11 cellular contexts compared by ENCODE assay signal in the genomic region with DNA sequence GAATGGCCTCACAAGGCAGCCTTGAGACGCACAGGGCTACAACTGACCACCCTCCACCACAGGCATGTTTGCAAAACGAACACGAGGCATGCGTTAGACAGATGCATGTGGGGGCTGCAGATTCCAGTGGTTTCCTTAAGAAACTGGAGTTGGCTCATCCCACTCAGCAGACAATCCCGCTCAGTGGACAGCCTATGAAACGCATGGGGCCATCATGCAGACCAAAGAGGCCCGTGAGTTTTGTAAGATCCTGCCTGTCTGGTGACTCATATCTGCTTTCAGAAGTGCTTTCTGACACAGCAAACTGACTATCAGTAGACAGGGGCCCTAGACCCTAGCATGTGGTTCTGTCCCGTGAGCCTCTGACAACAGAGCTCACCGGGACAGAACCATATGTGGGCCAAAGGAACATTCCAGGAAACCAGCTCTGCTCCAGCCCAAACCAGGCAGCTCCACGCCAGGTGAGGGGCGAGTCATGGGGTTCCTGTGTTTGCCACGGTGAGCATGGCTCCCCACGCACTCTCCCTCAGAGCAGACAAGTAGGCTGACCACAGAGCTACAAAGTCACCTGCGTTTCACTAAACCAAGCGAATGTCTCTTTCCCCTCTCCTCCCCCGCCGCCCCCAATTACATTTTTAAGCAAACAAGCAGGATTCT.
A peak's percentile ranks its signal among the peaks of the same experiment; 100 is the strongest.
DNase-seq lines count a peak whose midpoint lies in the region; ATAC-seq and TF ChIP-seq lines count a peak whose summit lies in the region.
"Had no signal": no experiment of that assay in that cellular context is flagged by ENCODE, and none has a peak within 500 bp of the region (broad histone marks: within the 10 kb centered on the region; RNA-seq: fewer than 3 reads in every experiment).

No MANE protein-coding gene starts in this region.

- H3K4me3 Mint-ChIP-seq in CD4-positive, alpha-beta T cell, result no peak overlapping the region
- H3K4me3 Mint-ChIP-seq: nephron progenitor cell had no signal

- no peak overlapping the region for H3K27ac Mint-ChIP-seq in CD4-positive, alpha-beta T cell
- H3K27ac Mint-ChIP-seq: nephron progenitor cell had no signal

- no peak for TF ChIP-seq CTCF in CD4-positive, alpha-beta T cell (IDR thresholded peaks at IDR 0.05)

- H3K9me3 Mint-ChIP-seq in CD4-positive, alpha-beta T cell, result no peaks in the 10 kb centered on the region

- H3K27ac ChIP-seq in CD4-positive, alpha-beta T cell (ENCODE audit: low read depth, low read length), result no peak overlapping the region

- no peaks in the 10 kb centered on the region for H3K27me3 Mint-ChIP-seq in CD4-positive, alpha-beta T cell

- no peaks in the 10 kb centered on the region for H3K4me1 Mint-ChIP-seq in CD4-positive, alpha-beta T cell (ENCODE audit: low read depth)

- H3K36me3 Mint-ChIP-seq in CD4-positive, alpha-beta T cell (ENCODE audit: low read depth), result peaks cover 6% of the 10 kb centered on the region

- no peaks in the 10 kb centered on the region for H3K9me3 ChIP-seq in CD4-positive, alpha-beta T cell (ENCODE audit: control insufficient read depth, low read length)

- POLR2A ChIA-PET in CD4-positive, alpha-beta T cell (lab: Charles Lee), result no interaction called here

- intact Hi-C loops in CD4-positive, alpha-beta T cell (cut with DNase I, micrococcal nuclease), result no loop called here

- DNase-seq in stimulated activated CD4-positive, alpha-beta T cell treated with anti-CD3 and anti-CD28 coated beads, Interleukin-15, amount 100 ng/mL, for 24 hours, result peak; percentile 24
- DNase-seq in stimulated activated CD4-positive, alpha-beta T cell treated with anti-CD3 and anti-CD28 coated beads, Interleukin-4, amount 100 ng/mL, for 4 hours, result no peak
- DNase-seq in SIG-M5 (lab: John Stamatoyannopoulos, UW), result peak; percentile 46
- peak; percentile 85 for DNase-seq in fibroblast of peridontal ligament (ENCODE audit: extremely low read depth)
- no peak for DNase-seq in NCI-H526 (lab: John Stamatoyannopoulos, UW)
- DNase-seq in CD4-positive, alpha-beta T cell, result no peak
- DNase-seq: DMS79 treated with DMSO at 0.1 percent for 48 hours, NCI-H1105 treated with DMSO at 0.1 percent for 48 hours, nephron progenitor cell had no signal

- ATAC-seq in HG03135 (IDR thresholded peaks at IDR 0.05; ENCODE audit: unreplicated experiment), result no peak
- ATAC-seq in CD4-positive, alpha-beta T cell (ENCODE audit: poor library complexity), result no peak
- ATAC-seq in HG03139 (IDR thresholded peaks at IDR 0.05; ENCODE audit: unreplicated experiment), result no peak

- H3K27me3 ChIP-seq in CD4-positive, alpha-beta T cell (ENCODE audit: control insufficient read depth, insufficient read depth, low read length), result no peaks in the 10 kb centered on the region

- CTCF ChIA-PET in CD4-positive, alpha-beta T cell (lab: Charles Lee), result no interaction called here

Comparison
In these comparisons a context has a peak if more than half of its experiments do, and no peak if none do; other contexts are left out.
1. DNase-seq: peak in stimulated activated CD4-positive, alpha-beta T cell treated with anti-CD3 and anti-CD28 coated beads, Interleukin-15, amount 100 ng/mL, for 24 hours (single experiment), SIG-M5 (single experiment) and fibroblast of peridontal ligament (single experiment); none in stimulated activated CD4-positive, alpha-beta T cell treated with anti-CD3 and anti-CD28 coated beads, Interleukin-4, amount 100 ng/mL, for 4 hours (0 of 2), NCI-H526 (0 of 2) and CD4-positive, alpha-beta T cell (0 of 10).